In genomic region chrX:38987135-38987780, GRCh38 we compare ENCODE assay signal across 17 cellular contexts.
A peak's percentile ranks its signal among the peaks of the same experiment; 100 is the strongest.
DNase-seq lines count a peak whose midpoint lies in the region; TF ChIP-seq lines count a peak whose summit lies in the region.
"Had no signal": no experiment of that assay in that cellular context is flagged by ENCODE, and none has a peak within 500 bp of the region (broad histone marks: within the 10 kb centered on the region; RNA-seq: fewer than 3 reads in every experiment).

No MANE protein-coding gene starts in this region.

- H3K36me3 Mint-ChIP-seq in Calu3 (ENCODE audit: insufficient read depth, unreplicated experiment): no peaks in the 10 kb centered on the region
- H3K36me3 Mint-ChIP-seq in glutamatergic neuron (ENCODE audit: unreplicated experiment): no peaks in the 10 kb centered on the region

- H3K27me3 ChIP-seq in tibial nerve: no peaks in the 10 kb centered on the region

- H3K4me3 Mint-ChIP-seq in Calu3 (ENCODE audit: low read depth, unreplicated experiment): no peak overlapping the region
- peak overlapping the region; percentile 38 for H3K4me3 Mint-ChIP-seq in glutamatergic neuron (ENCODE audit: unreplicated experiment)
- H3K4me3 Mint-ChIP-seq: activated naive CD8-positive, alpha-beta T cell treated with anti-CD3 and anti-CD28 coated beads, Interleukin-2, amount 50 U/mL, for 24 hours had no signal

- H3K9me3 Mint-ChIP-seq in Calu3 (ENCODE audit: low read depth, unreplicated experiment): no peaks in the 10 kb centered on the region
- H3K9me3 Mint-ChIP-seq in glutamatergic neuron (ENCODE audit: unreplicated experiment): no peaks in the 10 kb centered on the region
- H3K9me3 Mint-ChIP-seq: activated naive CD8-positive, alpha-beta T cell treated with anti-CD3 and anti-CD28 coated beads, Interleukin-2, amount 50 U/mL, for 24 hours had no signal

- H3K36me3 ChIP-seq in tibial nerve: no peaks in the 10 kb centered on the region
- H3K36me3 ChIP-seq: heart left ventricle, prostate gland, thoracic aorta had no signal

- intact Hi-C loops in Calu3 (cut with micrococcal nuclease; ENCODE audit: unreplicated experiment): no loop called here

- no peak for TF ChIP-seq POLR2A in tibial nerve (IDR thresholded peaks at IDR 0.05)

- no peak overlapping the region for H3K4me3 ChIP-seq in tibial nerve
- H3K4me3 ChIP-seq: heart left ventricle, prostate gland, thoracic aorta had no signal

- no peaks in the 10 kb centered on the region for H3K27me3 Mint-ChIP-seq in Calu3 (ENCODE audit: unreplicated experiment)
- no peaks in the 10 kb centered on the region for H3K27me3 Mint-ChIP-seq in glutamatergic neuron (ENCODE audit: unreplicated experiment)
- H3K27me3 Mint-ChIP-seq: activated naive CD8-positive, alpha-beta T cell treated with anti-CD3 and anti-CD28 coated beads, Interleukin-2, amount 50 U/mL, for 24 hours had no signal

- CTCF ChIA-PET in Calu3 (lab: Charles Lee): interaction anchor here (0.5 to 1.2 kb wide), 3 partner anchors 11 to 182 kb away, joined by 3 read pairs; no protein-coding TSS in a partner anchor

- no TSS peak for BruUV-seq in Calu3 (replicated peaks; lab: Mats Ljungman, UMichigan)

- no peak for TF ChIP-seq EP300 in tibial nerve (IDR thresholded peaks at IDR 0.05)

- TF ChIP-seq CTCF in Calu3 (IDR thresholded peaks at IDR 0.05; ENCODE audit: unreplicated experiment) (no peak), glutamatergic neuron (IDR thresholded peaks at IDR 0.05; ENCODE audit: partially characterized antibody, unreplicated experiment) (no peak), tibial nerve (IDR thresholded peaks at IDR 0.05) (no peak)

- H3K9me3 ChIP-seq in tibial nerve: no peaks in the 10 kb centered on the region
- H3K9me3 ChIP-seq: heart left ventricle, prostate gland, thoracic aorta had no signal

- no peaks in the 10 kb centered on the region for H3K4me1 ChIP-seq in tibial nerve
- H3K4me1 ChIP-seq: heart left ventricle, prostate gland had no signal

- WGBS in tibial nerve, 2 donors: 57 to 71% methylated on average over 6 of the region's 6 CpGs

- peaks cover 42% of the 10 kb centered on the region for H3K4me1 Mint-ChIP-seq in Calu3 (ENCODE audit: low read depth, unreplicated experiment)
- H3K4me1 Mint-ChIP-seq in glutamatergic neuron (ENCODE audit: low read depth, unreplicated experiment): peaks cover 6% of the 10 kb centered on the region

- DNase-seq in Calu3: peak; percentile 9
- peak; percentile 2 for DNase-seq in LoVo (ENCODE audit: low spot score)
- DNase-seq in NOMO-1 treated with DMSO at 0.1 percent for 48 hours (lab: John Stamatoyannopoulos, UW; ENCODE audit: unreplicated experiment): peak; percentile 85
- peak; percentile 15 for DNase-seq in glutamatergic neuron
- DNase-seq in tibial nerve (ENCODE audit: low spot score in 2 of 2): no peak
- DNase-seq in islet precursor cell: no peak
- DNase-seq in cerebellum (ENCODE audit: low spot score): no peak
- no peak for DNase-seq in SKM-1 (lab: John Stamatoyannopoulos, UW; ENCODE audit: unreplicated experiment)
- DNase-seq: activated CD4-positive, alpha-beta T cell treated with anti-CD3 and anti-CD28 coated beads, Interleukin-2, amount 50 U/mL, for 1 hour; activated naive CD8-positive, alpha-beta T cell treated with anti-CD3 and anti-CD28 coated beads, Interleukin-2, amount 50 U/mL, for 24 hours; activated T-cell treated with anti-CD3 and anti-CD28 coated beads, Interleukin-2, amount 50 U/mL, for 48 hours; cerebellar nuclear complex; heart left ventricle; MM.1S; T-helper 9 cell had no signal

- H3K27ac ChIP-seq in tibial nerve: no peak overlapping the region
- H3K27ac ChIP-seq: heart left ventricle, prostate gland, thoracic aorta had no signal

- H3K27ac Mint-ChIP-seq in Calu3 (ENCODE audit: unreplicated experiment) (peak overlapping the region; percentile 61), glutamatergic neuron (ENCODE audit: unreplicated experiment) (peak overlapping the region; percentile 55)
- H3K27ac Mint-ChIP-seq: activated naive CD8-positive, alpha-beta T cell treated with anti-CD3 and anti-CD28 coated beads, Interleukin-2, amount 50 U/mL, for 24 hours had no signal

Comparison
In these comparisons a context has a peak if more than half of its experiments do, and no peak if none do; other contexts are left out.
1. DNase-seq: peak in Calu3 (single experiment), LoVo (single experiment), NOMO-1 treated with DMSO at 0.1 percent for 48 hours (single experiment) and glutamatergic neuron (single experiment); none in tibial nerve (0 of 2), islet precursor cell (single experiment), cerebellum (single experiment) and SKM-1 (single experiment).